Comparison of ENCODE assay signal across 25 cellular contexts in the genomic region with DNA sequence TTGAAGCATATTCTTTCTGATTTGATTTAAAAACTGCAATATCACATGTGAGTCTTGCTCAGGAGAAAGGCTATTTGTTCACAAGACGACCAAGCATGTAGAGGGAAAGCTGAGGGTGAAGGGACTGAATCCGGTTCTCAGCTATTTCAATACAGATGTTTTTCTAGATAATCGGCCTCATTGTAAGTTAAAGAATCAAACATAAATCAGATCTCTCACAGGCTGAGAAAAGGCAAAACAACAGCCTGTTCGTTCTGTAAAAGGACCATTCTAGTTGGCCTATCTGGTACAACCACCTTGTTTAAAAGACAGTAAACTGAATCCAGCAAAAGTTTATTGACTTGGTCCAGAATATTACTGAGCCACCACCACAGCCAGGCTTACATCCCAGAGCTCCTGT.
"Had no signal": no experiment of that assay in that cellular context is flagged by ENCODE, and none has a peak within 500 bp of the region (broad histone marks: within the 10 kb centered on the region; RNA-seq: fewer than 3 reads in every experiment).

No MANE protein-coding gene starts in this region.

- H3K27ac ChIP-seq: breast epithelium, esophagus squamous epithelium, gastrocnemius medialis, left ventricle myocardium inferior, neutrophil, parathyroid adenoma, right lobe of liver, skin epidermis, stomach, suprapubic skin, transverse colon, uterus had no signal

- H2AFZ ChIP-seq: parathyroid adenoma had no signal

- H3K27ac Mint-ChIP-seq: activated B cell treated with CpG ODN at 0.5 μM for 24 hours; activated CD4-positive, alpha-beta T cell treated with anti-CD3 and anti-CD28 coated beads for 36 hours; activated naive CD8-positive, alpha-beta T cell treated with anti-CD3 and anti-CD28 coated beads for 36 hours; effector memory CD8-positive, alpha-beta T cell; stimulated activated memory B cell treated with anti-CD40 and anti-IgM and Interleukin-4, amounts not matched to agents 10 μg/mL and 1 μg/mL and 100 μg/mL, for 72 hours had no signal

- H3K4me3 ChIP-seq: breast epithelium, dorsolateral prefrontal cortex, esophagus squamous epithelium, gastrocnemius medialis, left ventricle myocardium inferior, right lobe of liver, skin epidermis, stomach, suprapubic skin, transverse colon, uterus had no signal

- H3K4me1 ChIP-seq: breast epithelium, esophagus squamous epithelium, gastrocnemius medialis, left ventricle myocardium inferior, right lobe of liver, suprapubic skin, transverse colon, uterus had no signal

- DNase-seq: activated B cell treated with CpG ODN at 0.5 μM for 24 hours; activated CD4-positive, alpha-beta T cell treated with anti-CD3 and anti-CD28 coated beads for 36 hours; activated CD4-positive, alpha-beta T cell treated with anti-CD3 and anti-CD28 coated beads, Interleukin-2, amount 50 U/mL, for 48 hours; activated naive CD4-positive, alpha-beta T cell treated with Interleukin-2 at 50 U/mL for 16 hours; activated naive CD8-positive, alpha-beta T cell treated with anti-CD3 and anti-CD28 coated beads for 36 hours; activated T-cell treated with anti-CD3 and anti-CD28 coated beads, Interleukin-2, amount 50 U/mL, for 48 hours; dorsolateral prefrontal cortex; effector memory CD8-positive, alpha-beta T cell; esophagus squamous epithelium; gastrocnemius medialis; hypothalamus; left ventricle myocardium inferior; right lobe of liver; stomach; T1000; transverse colon; uterus had no signal

- H3K36me3 Mint-ChIP-seq: stimulated activated memory B cell treated with anti-CD40 and anti-IgM and Interleukin-4, amounts not matched to agents 10 μg/mL and 1 μg/mL and 100 μg/mL, for 72 hours had no signal

- ATAC-seq: activated CD4-positive, alpha-beta T cell treated with anti-CD3 and anti-CD28 coated beads for 36 hours; effector memory CD8-positive, alpha-beta T cell; gastrocnemius medialis; right lobe of liver; stimulated activated memory B cell treated with anti-CD40 and anti-IgM and Interleukin-4, amounts not matched to agents 10 μg/mL and 1 μg/mL and 100 μg/mL, for 72 hours had no signal

- H3K9ac ChIP-seq: parathyroid adenoma had no signal

- H3K27me3 ChIP-seq: breast epithelium, dorsolateral prefrontal cortex, esophagus squamous epithelium, gastrocnemius medialis, neutrophil, right lobe of liver, stomach, suprapubic skin, transverse colon, uterus had no signal

- H3K4me1 Mint-ChIP-seq: central memory CD8-positive, alpha-beta T cell; nephron; stimulated activated memory B cell treated with anti-CD40 and anti-IgM and Interleukin-4, amounts not matched to agents 10 μg/mL and 1 μg/mL and 100 μg/mL, for 72 hours had no signal

- H3K27me3 Mint-ChIP-seq: activated B cell treated with CpG ODN at 0.5 μM for 24 hours; activated CD4-positive, alpha-beta T cell treated with anti-CD3 and anti-CD28 coated beads for 36 hours; activated naive CD8-positive, alpha-beta T cell treated with anti-CD3 and anti-CD28 coated beads for 36 hours; central memory CD8-positive, alpha-beta T cell; stimulated activated memory B cell treated with anti-CD40 and anti-IgM and Interleukin-4, amounts not matched to agents 10 μg/mL and 1 μg/mL and 100 μg/mL, for 72 hours had no signal

- H3K9me3 ChIP-seq: breast epithelium, esophagus squamous epithelium, gastrocnemius medialis, neutrophil, right lobe of liver, suprapubic skin, transverse colon, uterus had no signal

- H3K9me3 Mint-ChIP-seq: activated naive CD8-positive, alpha-beta T cell treated with anti-CD3 and anti-CD28 coated beads for 36 hours; central memory CD8-positive, alpha-beta T cell had no signal

- H3K79me2 ChIP-seq: parathyroid adenoma had no signal

- H3K36me3 ChIP-seq: breast epithelium, esophagus squamous epithelium, gastrocnemius medialis, left ventricle myocardium inferior, neutrophil, right lobe of liver, stomach, suprapubic skin, transverse colon, uterus had no signal

- H3K4me3 Mint-ChIP-seq: activated B cell treated with CpG ODN at 0.5 μM for 24 hours; activated CD4-positive, alpha-beta T cell treated with anti-CD3 and anti-CD28 coated beads for 36 hours; activated naive CD8-positive, alpha-beta T cell treated with anti-CD3 and anti-CD28 coated beads for 36 hours; central memory CD8-positive, alpha-beta T cell; effector memory CD8-positive, alpha-beta T cell; nephron; stimulated activated memory B cell treated with anti-CD40 and anti-IgM and Interleukin-4, amounts not matched to agents 10 μg/mL and 1 μg/mL and 100 μg/mL, for 72 hours had no signal
